In genomic region chrX:51876441-51876840, GRCh38 we compare ENCODE assay signal across 29 cellular contexts. TPM values are rescaled to one million over a fixed set of nuclear protein-coding genes. Genes with fewer than 3 reads are reported as not detected.
DNase-seq lines count a peak whose midpoint lies in the region; ATAC-seq, FAIRE-seq and TF ChIP-seq lines count a peak whose summit lies in the region.
"Had no signal": no experiment of that assay in that cellular context is flagged by ENCODE, and none has a peak within 500 bp of the region (broad histone marks: within the 10 kb centered on the region; RNA-seq: fewer than 3 reads in every experiment).

No MANE protein-coding gene starts in this region.

- DNase-seq in AG04449 (ENCODE audit: low read depth, low spot score) = peak; percentile 26
- DNase-seq in HCEC 1CT = peak; percentile 67
- DNase-seq in astrocyte of the spinal cord (ENCODE audit: low read depth, low spot score) = peak; percentile 31
- DNase-seq in fibroblast of the aortic adventitia (ENCODE audit: low read depth) = peak; percentile 71
- DNase-seq in midbrain (lab: John Stamatoyannopoulos, UW) = no peak
- no peak for DNase-seq in frontal cortex (ENCODE audit: low spot score in 2 of 2)
- DNase-seq in germinal center (ENCODE audit: low spot score) = no peak
- DNase-seq: activated CD4-positive, alpha-beta T cell treated with anti-CD3 and anti-CD28 coated beads, Interleukin-2, amount 50 U/mL, for 4 hours; activated gamma-delta T cell treated with Interleukin-2 at 50 U/mL for 16 hours; activated T-cell treated with anti-CD3 and anti-CD28 coated beads, Interleukin-2, amount 50 U/mL, for 48 hours; CD8-positive, alpha-beta memory T cell; DMS 273 treated with DMSO at 0.1 percent for 48 hours; heart right ventricle; kidney glomerular epithelial cell; NCI-H1417 treated with DMSO at 0.1 percent for 48 hours; NCI-H2029 treated with DMSO at 0.1 percent for 48 hours; NCI-H2227 treated with DMSO at 0.1 percent for 48 hours; NCI-H526 treated with DMSO at 0.1 percent for 48 hours; NK-92 treated with Interleukin-12 subunit alpha and Interleukin-12 subunit beta, amount 100 ng/mL, for 24 hours; stimulated activated naive B cell treated with anti-CD40 and anti-IgM and Interleukin-4, amounts not matched to agents 10 μg/mL and 1 μg/mL and 100 μg/mL, for 72 hours; upper lobe of left lung had no signal

- H3K4me3 Mint-ChIP-seq in stimulated activated memory B cell treated with anti-CD40 and anti-IgM and Interleukin-4, amounts not matched to agents 10 μg/mL and 1 μg/mL and 100 μg/mL, for 72 hours = no peak overlapping the region
- H3K4me3 Mint-ChIP-seq: brain; CD8-positive, alpha-beta memory T cell; natural killer cell treated with Interleukin-12 subunit alpha and Interleukin-12 subunit beta and Interleukin-15 and Interleukin-18, amount 100 ng/mL, for 72 hours; stimulated activated naive B cell treated with anti-CD40 and anti-IgM and Interleukin-4, amounts not matched to agents 10 μg/mL and 1 μg/mL and 100 μg/mL, for 72 hours; T-helper 1 cell treated with Interleukin-12 subunit alpha and Interleukin-12 subunit beta and Interleukin-4 antibody, amounts not matched to agents 30 μg/mL and 1 μg/mL, for 36 hours had no signal

- peaks cover 20% of the 10 kb centered on the region for H3K36me3 Mint-ChIP-seq in stimulated activated memory B cell treated with anti-CD40 and anti-IgM and Interleukin-4, amounts not matched to agents 10 μg/mL and 1 μg/mL and 100 μg/mL, for 72 hours
- H3K36me3 Mint-ChIP-seq: natural killer cell treated with Interleukin-12 subunit alpha and Interleukin-12 subunit beta and Interleukin-15 and Interleukin-18, amount 100 ng/mL, for 72 hours had no signal

- no peak overlapping the region for H3K4me3 ChIP-seq in AG04449 (ENCODE audit: low read depth, low read length)
- H3K4me3 ChIP-seq in astrocyte of the spinal cord (ENCODE audit: low read depth, low read length) = no peak overlapping the region
- no peak overlapping the region for H3K4me3 ChIP-seq in fibroblast of the aortic adventitia (ENCODE audit: low read depth, low read length)
- H3K4me3 ChIP-seq: HAP-1, heart right ventricle, upper lobe of left lung had no signal

- CTCF ChIA-PET in AG04449 (lab: Yijun Ruan, JAX) = interaction anchor here (1.5 kb wide), 1 partner anchor 16 kb away, joined by 4 read pairs; no protein-coding TSS in a partner anchor

- TF ChIP-seq CTCF in AG04449 (IDR thresholded peaks at IDR 0.05; ENCODE audit: insufficient read depth, low read length, missing control alignments) = no peak
- no peak for TF ChIP-seq CTCF in astrocyte of the spinal cord (IDR thresholded peaks at IDR 0.05; ENCODE audit: low read depth, low read length)
- TF ChIP-seq CTCF in fibroblast of the aortic adventitia (IDR thresholded peaks at IDR 0.05; ENCODE audit: insufficient read depth, low read length) = no peak

- H3K27me3 Mint-ChIP-seq in stimulated activated memory B cell treated with anti-CD40 and anti-IgM and Interleukin-4, amounts not matched to agents 10 μg/mL and 1 μg/mL and 100 μg/mL, for 72 hours = no peaks in the 10 kb centered on the region
- H3K27me3 Mint-ChIP-seq: stimulated activated naive B cell treated with anti-CD40 and anti-IgM and Interleukin-4, amounts not matched to agents 10 μg/mL and 1 μg/mL and 100 μg/mL, for 72 hours had no signal

- no peak for FAIRE-seq in frontal cortex (lab: Jason Lieb, UNC)
- FAIRE-seq: endothelial cell of umbilical vein, GM12892, TTC549 had no signal

- POLR2A ChIA-PET in AG04449 (lab: Yijun Ruan, JAX) = no interaction called here

- in situ Hi-C loops in astrocyte of the spinal cord (cut with HindIII; ENCODE audit: low sequenced_read_pairs) = no loop called here

- no peaks in the 10 kb centered on the region for H3K9me3 Mint-ChIP-seq in stimulated activated memory B cell treated with anti-CD40 and anti-IgM and Interleukin-4, amounts not matched to agents 10 μg/mL and 1 μg/mL and 100 μg/mL, for 72 hours
- H3K9me3 Mint-ChIP-seq: CD8-positive, alpha-beta memory T cell; natural killer cell treated with Interleukin-12 subunit alpha and Interleukin-12 subunit beta and Interleukin-15 and Interleukin-18, amount 100 ng/mL, for 72 hours had no signal

- no peak overlapping the region for H3K27ac Mint-ChIP-seq in stimulated activated memory B cell treated with anti-CD40 and anti-IgM and Interleukin-4, amounts not matched to agents 10 μg/mL and 1 μg/mL and 100 μg/mL, for 72 hours
- H3K27ac Mint-ChIP-seq: brain; natural killer cell treated with Interleukin-12 subunit alpha and Interleukin-12 subunit beta and Interleukin-15 and Interleukin-18, amount 100 ng/mL, for 72 hours; stimulated activated naive B cell treated with anti-CD40 and anti-IgM and Interleukin-4, amounts not matched to agents 10 μg/mL and 1 μg/mL and 100 μg/mL, for 72 hours; T-helper 1 cell treated with Interleukin-12 subunit alpha and Interleukin-12 subunit beta and Interleukin-4 antibody, amounts not matched to agents 30 μg/mL and 1 μg/mL, for 36 hours had no signal

- peaks cover 15% of the 10 kb centered on the region for H3K4me1 Mint-ChIP-seq in stimulated activated memory B cell treated with anti-CD40 and anti-IgM and Interleukin-4, amounts not matched to agents 10 μg/mL and 1 μg/mL and 100 μg/mL, for 72 hours
- H3K4me1 Mint-ChIP-seq: brain had no signal

- ATAC-seq in stimulated activated memory B cell treated with anti-CD40 and anti-IgM and Interleukin-4, amounts not matched to agents 10 μg/mL and 1 μg/mL and 100 μg/mL, for 72 hours = no peak
- ATAC-seq: heart right ventricle; natural killer cell treated with Interleukin-12 subunit alpha and Interleukin-12 subunit beta and Interleukin-15 and Interleukin-18, amount 100 ng/mL, for 72 hours; stimulated activated naive B cell treated with anti-CD40 and anti-IgM and Interleukin-4, amounts not matched to agents 10 μg/mL and 1 μg/mL and 100 μg/mL, for 72 hours had no signal

RNA-seq across cellular contexts. Expression of gene MAGED1, which starts 17.0 kb away (rescaled TPM):
- 226 and 388 TPM in 2 replicates for total RNA-seq in fibroblast of the aortic adventitia (ENCODE audit: low replicate concordance)
- 107 TPM for total RNA-seq in frontal cortex

Comparison
In these comparisons a context has a peak if more than half of its experiments do, and no peak if none do; other contexts are left out.
1. DNase-seq: peak in AG04449 (single experiment), HCEC 1CT (single experiment), astrocyte of the spinal cord (single experiment) and fibroblast of the aortic adventitia (single experiment); none in midbrain (single experiment), frontal cortex (0 of 2) and germinal center (single experiment).